In genomic region chr2:167823066-167823465, GRCh38 we compare ENCODE assay signal across 31 cellular contexts.
"Had no signal": no experiment of that assay in that cellular context is flagged by ENCODE, and none has a peak within 500 bp of the region (broad histone marks: within the 10 kb centered on the region; RNA-seq: fewer than 3 reads in every experiment).

No MANE protein-coding gene starts in this region.

- H3K27ac ChIP-seq: neural progenitor cell, ovary, parathyroid adenoma, psoas muscle, skin epidermis, spleen, suprapubic skin, testis, tibial artery, transverse colon, upper lobe of right lung, uterus had no signal

- H3K9ac ChIP-seq: neural progenitor cell, parathyroid adenoma had no signal

- H3K36me3 ChIP-seq: neural progenitor cell, ovary, spleen, suprapubic skin, tibial artery, transverse colon, upper lobe of right lung, uterus had no signal

- H3K4me1 Mint-ChIP-seq: naive thymus-derived CD8-positive, alpha-beta T cell; neural progenitor cell; stimulated activated memory B cell treated with anti-CD40 and anti-IgM and Interleukin-4, amounts not matched to agents 10 μg/mL and 1 μg/mL and 100 μg/mL, for 72 hours; stimulated activated naive CD8-positive, alpha-beta T cell treated with anti-CD3 and anti-CD28 coated beads, Interleukin-15, amount 100 ng/mL, for 72 hours had no signal

- H3K27me3 ChIP-seq: neural progenitor cell, ovary, suprapubic skin, testis, tibial artery, transverse colon, upper lobe of right lung, uterus had no signal

- ATAC-seq: naive thymus-derived CD8-positive, alpha-beta T cell; natural killer cell treated with Interleukin-12 subunit alpha and Interleukin-12 subunit beta and Interleukin-15 and Interleukin-18, amount 100 ng/mL, for 72 hours; psoas muscle; right cardiac atrium; sciatic nerve; stimulated activated memory B cell treated with anti-CD40 and anti-IgM and Interleukin-4, amounts not matched to agents 10 μg/mL and 1 μg/mL and 100 μg/mL, for 72 hours; stimulated activated naive CD8-positive, alpha-beta T cell treated with anti-CD3 and anti-CD28 coated beads, Interleukin-15, amount 100 ng/mL, for 72 hours; stimulated activated naive CD8-positive, alpha-beta T cell treated with anti-CD3 and anti-CD28 coated beads, Interleukin-15, Interleukin-2, amounts not matched to agents 100 U/mL and 50 U/mL, for 24 hours; upper lobe of right lung had no signal

- H3K27me3 Mint-ChIP-seq: progenitor cell of endocrine pancreas; stimulated activated memory B cell treated with anti-CD40 and anti-IgM and Interleukin-4, amounts not matched to agents 10 μg/mL and 1 μg/mL and 100 μg/mL, for 72 hours; stimulated activated naive CD8-positive, alpha-beta T cell treated with anti-CD3 and anti-CD28 coated beads, Interleukin-15, amount 100 ng/mL, for 72 hours; type B pancreatic cell had no signal

- H3K9me3 ChIP-seq: ovary, psoas muscle, spleen, suprapubic skin, testis, tibial artery, transverse colon, upper lobe of right lung, uterus had no signal

- DNase-seq: naive thymus-derived CD8-positive, alpha-beta T cell; occipital lobe; ovary; posterior cingulate gyrus; psoas muscle; right cardiac atrium; spleen; stimulated activated CD4-positive, alpha-beta T cell treated with anti-CD3 and anti-CD28 coated beads, Interleukin-12 subunit alpha, Interleukin-12 subunit beta, amount 100 ng/mL, for 4 hours; stimulated activated CD4-positive, alpha-beta T cell treated with anti-CD3 and anti-CD28 coated beads, Interleukin-1b, Interleukin-23, amount 100 ng/mL, for 48 hours; stimulated activated CD4-positive, alpha-beta T cell treated with anti-CD3 and anti-CD28 coated beads, Interleukin-4, amount 100 ng/mL, for 1 hour; stimulated activated CD4-positive, alpha-beta T cell treated with anti-CD3 and anti-CD28 coated beads, Interleukin-4, amount 100 ng/mL, for 4 hours; stimulated activated CD8-positive, alpha-beta memory T cell treated with anti-CD3 and anti-CD28 coated beads, Interleukin-4, amount 100 ng/mL, for 48 hours; stimulated activated naive CD4-positive, alpha-beta T cell; stimulated activated naive CD8-positive, alpha-beta T cell treated with anti-CD3 and anti-CD28 coated beads, Interleukin-15, amount 100 ng/mL, for 72 hours; stimulated activated naive CD8-positive, alpha-beta T cell treated with anti-CD3 and anti-CD28 coated beads, Interleukin-15, Interleukin-2, amounts not matched to agents 100 U/mL and 50 U/mL, for 24 hours; substantia nigra; testis; tibial artery; transverse colon; upper lobe of right lung; uterus had no signal

- H3K4me1 ChIP-seq: neural progenitor cell, parathyroid adenoma, spleen, suprapubic skin, testis, tibial artery, transverse colon, upper lobe of right lung, uterus had no signal

- H3K4me3 ChIP-seq: neural progenitor cell, ovary, psoas muscle, skin epidermis, smooth muscle cell, spleen, suprapubic skin, testis, tibial artery, transverse colon, upper lobe of right lung, uterus had no signal

- H3K36me3 Mint-ChIP-seq: naive thymus-derived CD8-positive, alpha-beta T cell; natural killer cell treated with Interleukin-12 subunit alpha and Interleukin-12 subunit beta and Interleukin-15 and Interleukin-18, amount 100 ng/mL, for 72 hours; stimulated activated memory B cell treated with anti-CD40 and anti-IgM and Interleukin-4, amounts not matched to agents 10 μg/mL and 1 μg/mL and 100 μg/mL, for 72 hours; type B pancreatic cell had no signal

- H3K4me2 ChIP-seq: neural progenitor cell, smooth muscle cell had no signal

- H2AFZ ChIP-seq: neural progenitor cell, parathyroid adenoma had no signal

- H3K27ac Mint-ChIP-seq: naive thymus-derived CD8-positive, alpha-beta T cell; natural killer cell treated with Interleukin-12 subunit alpha and Interleukin-12 subunit beta and Interleukin-15 and Interleukin-18, amount 100 ng/mL, for 72 hours; neural progenitor cell; progenitor cell of endocrine pancreas; stimulated activated memory B cell treated with anti-CD40 and anti-IgM and Interleukin-4, amounts not matched to agents 10 μg/mL and 1 μg/mL and 100 μg/mL, for 72 hours; stimulated activated naive CD8-positive, alpha-beta T cell treated with anti-CD3 and anti-CD28 coated beads, Interleukin-15, amount 100 ng/mL, for 72 hours; type B pancreatic cell had no signal

- H3K9me3 Mint-ChIP-seq: naive thymus-derived CD8-positive, alpha-beta T cell; natural killer cell treated with Interleukin-12 subunit alpha and Interleukin-12 subunit beta and Interleukin-15 and Interleukin-18, amount 100 ng/mL, for 72 hours; neural progenitor cell; stimulated activated memory B cell treated with anti-CD40 and anti-IgM and Interleukin-4, amounts not matched to agents 10 μg/mL and 1 μg/mL and 100 μg/mL, for 72 hours; stimulated activated naive CD8-positive, alpha-beta T cell treated with anti-CD3 and anti-CD28 coated beads, Interleukin-15, amount 100 ng/mL, for 72 hours had no signal

- H3K4me3 Mint-ChIP-seq: naive thymus-derived CD8-positive, alpha-beta T cell; natural killer cell treated with Interleukin-12 subunit alpha and Interleukin-12 subunit beta and Interleukin-15 and Interleukin-18, amount 100 ng/mL, for 72 hours; neural progenitor cell; stimulated activated memory B cell treated with anti-CD40 and anti-IgM and Interleukin-4, amounts not matched to agents 10 μg/mL and 1 μg/mL and 100 μg/mL, for 72 hours; stimulated activated naive CD8-positive, alpha-beta T cell treated with anti-CD3 and anti-CD28 coated beads, Interleukin-15, amount 100 ng/mL, for 72 hours; type B pancreatic cell had no signal

- H3K79me2 ChIP-seq: parathyroid adenoma had no signal
